ENCODE assay signal across 1 cellular context in the genomic region with DNA sequence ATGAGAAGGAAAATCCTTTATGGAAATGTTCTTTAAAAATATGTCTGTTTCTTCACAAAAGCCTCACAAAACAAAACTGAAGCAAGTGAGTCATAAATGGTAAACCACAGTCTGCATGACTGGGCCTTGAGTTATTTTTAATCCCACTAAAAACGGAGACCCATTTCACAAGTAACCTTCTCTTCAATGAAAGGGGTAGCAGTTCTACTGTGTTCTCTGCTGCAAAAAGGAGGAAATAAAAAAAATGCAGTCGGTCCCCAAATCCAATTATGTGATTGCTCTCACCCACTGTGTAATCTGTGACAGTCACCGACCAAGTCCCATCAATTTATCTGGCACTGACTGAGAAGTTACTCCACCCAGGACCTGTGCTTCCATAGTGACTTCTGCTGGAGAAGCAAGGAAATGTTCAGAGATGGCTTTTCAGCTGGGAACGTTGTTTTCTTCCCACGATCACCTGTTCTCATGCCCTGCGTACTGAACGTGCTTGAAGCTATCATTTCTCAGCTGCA.
A peak's percentile ranks its signal among the peaks of the same experiment; 100 is the strongest.
TF ChIP-seq lines count a peak whose summit lies in the region.

No MANE protein-coding gene starts in this region.

TF ChIP-seq in GM12878, 131 proteins besides CTCF, POLR2A, EP300 and RAD21 (continued from another document and continues in another):
- TF ChIP-seq RELB (IDR thresholded peaks at IDR 0.05; ENCODE audit: low read depth) (peak; percentile 79), SMAD5 (IDR thresholded peaks at IDR 0.05; ENCODE audit: low read depth) (no peak), SPI1 (IDR thresholded peaks at IDR 0.05; ENCODE audit: borderline replicate concordance, insufficient read depth, low read depth, low read length) (no peak), CBX5 (IDR thresholded peaks at IDR 0.05; ENCODE audit: low read depth) (peak; percentile 57; the same call in 1 of the 2 replicates), RELA (IDR thresholded peaks at IDR 0.05; ENCODE audit: borderline replicate concordance, partially characterized antibody) (no peak), SRF (IDR thresholded peaks at IDR 0.05; ENCODE audit: low read depth in 2 of 2, low read length in 2 of 2) (no peak), YBX1 (IDR thresholded peaks at IDR 0.05) (no peak), NR2C1 (IDR thresholded peaks at IDR 0.05) (no peak), STAT1 (conservative IDR thresholded peaks at IDR 0.05) (no peak), HDGF (IDR thresholded peaks at IDR 0.05) (no peak), RBBP5 (conservative IDR thresholded peaks at IDR 0.05) (peak; percentile 69; the same call in 1 of the 2 replicates), FOXM1 (IDR thresholded peaks at IDR 0.05; ENCODE audit: low read depth, low read length) (peak; percentile 90), CHD2 (IDR thresholded peaks at IDR 0.05; ENCODE audit: borderline replicate concordance, low read depth, low read length) (no peak; the same call in 1 of the 2 replicates), NFYA (IDR thresholded peaks at IDR 0.05; ENCODE audit: borderline replicate concordance, low read depth, low read length) (no peak), CUX1 (IDR thresholded peaks at IDR 0.05; ENCODE audit: insufficient replicate concordance, low read depth, low read length) (peak; percentile 78), ATF2 (IDR thresholded peaks at IDR 0.05; ENCODE audit: low read length) (peak; percentile 93), ZBTB40 (IDR thresholded peaks at IDR 0.05; ENCODE audit: borderline replicate concordance) (no peak), SKIL (IDR thresholded peaks at IDR 0.05; ENCODE audit: low read depth, poor library complexity, severe bottlenecking) (peak; percentile 91), CREM (IDR thresholded peaks at IDR 0.05; ENCODE audit: low read depth) (peak; percentile 68; the same call in 1 of the 2 replicates), ZNF24 (IDR thresholded peaks at IDR 0.05) (no peak), RAD51 (IDR thresholded peaks at IDR 0.05) (no peak; the same call in 1 of the 2 replicates), CREB1 (IDR thresholded peaks at IDR 0.05; ENCODE audit: low read depth) (peak; percentile 46; the same call in 1 of the 2 replicates), GABPA (IDR thresholded peaks at IDR 0.05; ENCODE audit: low read depth) (0 out of 2 replicates have a peak, but pooled peaks have one; percentile 51), ZNF207 (IDR thresholded peaks at IDR 0.05; ENCODE audit: borderline replicate concordance) (0 out of 2 replicates have a peak, but pooled peaks have one; percentile 22), TCF3 (IDR thresholded peaks at IDR 0.05; ENCODE audit: borderline replicate concordance, insufficient read depth, low read depth, low read length) (no peak), BCL11A (IDR thresholded peaks at IDR 0.05; ENCODE audit: low read depth, low read length) (peak; percentile 73), EGR1 (IDR thresholded peaks at IDR 0.05; ENCODE audit: borderline replicate concordance in 1 of 2, low read depth in 2 of 2, low read length in 2 of 2) (no peak)
- TF ChIP-seq, protein P1, sequence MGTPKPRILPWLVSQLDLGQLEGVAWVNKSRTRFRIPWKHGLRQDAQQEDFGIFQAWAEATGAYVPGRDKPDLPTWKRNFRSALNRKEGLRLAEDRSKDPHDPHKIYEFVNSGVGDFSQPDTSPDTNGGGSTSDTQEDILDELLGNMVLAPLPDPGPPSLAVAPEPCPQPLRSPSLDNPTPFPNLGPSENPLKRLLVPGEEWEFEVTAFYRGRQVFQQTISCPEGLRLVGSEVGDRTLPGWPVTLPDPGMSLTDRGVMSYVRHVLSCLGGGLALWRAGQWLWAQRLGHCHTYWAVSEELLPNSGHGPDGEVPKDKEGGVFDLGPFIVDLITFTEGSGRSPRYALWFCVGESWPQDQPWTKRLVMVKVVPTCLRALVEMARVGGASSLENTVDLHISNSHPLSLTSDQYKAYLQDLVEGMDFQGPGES (IDR thresholded peaks at IDR 0.05): no peak
- TF ChIP-seq, protein P2, sequence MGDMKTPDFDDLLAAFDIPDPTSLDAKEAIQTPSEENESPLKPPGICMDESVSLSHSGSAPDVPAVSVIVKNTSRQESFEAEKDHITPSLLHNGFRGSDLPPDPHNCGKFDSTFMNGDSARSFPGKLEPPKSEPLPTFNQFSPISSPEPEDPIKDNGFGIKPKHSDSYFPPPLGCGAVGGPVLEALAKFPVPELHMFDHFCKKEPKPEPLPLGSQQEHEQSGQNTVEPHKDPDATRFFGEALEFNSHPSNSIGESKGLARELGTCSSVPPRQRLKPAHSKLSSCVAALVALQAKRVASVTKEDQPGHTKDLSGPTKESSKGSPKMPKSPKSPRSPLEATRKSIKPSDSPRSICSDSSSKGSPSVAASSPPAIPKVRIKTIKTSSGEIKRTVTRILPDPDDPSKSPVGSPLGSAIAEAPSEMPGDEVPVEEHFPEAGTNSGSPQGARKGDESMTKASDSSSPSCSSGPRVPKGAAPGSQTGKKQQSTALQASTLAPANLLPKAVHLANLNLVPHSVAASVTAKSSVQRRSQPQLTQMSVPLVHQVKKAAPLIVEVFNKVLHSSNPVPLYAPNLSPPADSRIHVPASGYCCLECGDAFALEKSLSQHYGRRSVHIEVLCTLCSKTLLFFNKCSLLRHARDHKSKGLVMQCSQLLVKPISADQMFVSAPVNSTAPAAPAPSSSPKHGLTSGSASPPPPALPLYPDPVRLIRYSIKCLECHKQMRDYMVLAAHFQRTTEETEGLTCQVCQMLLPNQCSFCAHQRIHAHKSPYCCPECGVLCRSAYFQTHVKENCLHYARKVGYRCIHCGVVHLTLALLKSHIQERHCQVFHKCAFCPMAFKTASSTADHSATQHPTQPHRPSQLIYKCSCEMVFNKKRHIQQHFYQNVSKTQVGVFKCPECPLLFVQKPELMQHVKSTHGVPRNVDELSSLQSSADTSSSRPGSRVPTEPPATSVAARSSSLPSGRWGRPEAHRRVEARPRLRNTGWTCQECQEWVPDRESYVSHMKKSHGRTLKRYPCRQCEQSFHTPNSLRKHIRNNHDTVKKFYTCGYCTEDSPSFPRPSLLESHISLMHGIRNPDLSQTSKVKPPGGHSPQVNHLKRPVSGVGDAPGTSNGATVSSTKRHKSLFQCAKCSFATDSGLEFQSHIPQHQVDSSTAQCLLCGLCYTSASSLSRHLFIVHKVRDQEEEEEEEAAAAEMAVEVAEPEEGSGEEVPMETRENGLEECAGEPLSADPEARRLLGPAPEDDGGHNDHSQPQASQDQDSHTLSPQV (IDR thresholded peaks at IDR 0.05): no peak
- TF ChIP-seq, protein P3, sequence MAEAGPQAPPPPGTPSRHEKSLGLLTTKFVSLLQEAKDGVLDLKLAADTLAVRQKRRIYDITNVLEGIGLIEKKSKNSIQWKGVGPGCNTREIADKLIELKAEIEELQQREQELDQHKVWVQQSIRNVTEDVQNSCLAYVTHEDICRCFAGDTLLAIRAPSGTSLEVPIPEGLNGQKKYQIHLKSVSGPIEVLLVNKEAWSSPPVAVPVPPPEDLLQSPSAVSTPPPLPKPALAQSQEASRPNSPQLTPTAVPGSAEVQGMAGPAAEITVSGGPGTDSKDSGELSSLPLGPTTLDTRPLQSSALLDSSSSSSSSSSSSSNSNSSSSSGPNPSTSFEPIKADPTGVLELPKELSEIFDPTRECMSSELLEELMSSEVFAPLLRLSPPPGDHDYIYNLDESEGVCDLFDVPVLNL (IDR thresholded peaks at IDR 0.05; ENCODE audit: low read depth, low read length): no peak
- TF ChIP-seq, protein P4, sequence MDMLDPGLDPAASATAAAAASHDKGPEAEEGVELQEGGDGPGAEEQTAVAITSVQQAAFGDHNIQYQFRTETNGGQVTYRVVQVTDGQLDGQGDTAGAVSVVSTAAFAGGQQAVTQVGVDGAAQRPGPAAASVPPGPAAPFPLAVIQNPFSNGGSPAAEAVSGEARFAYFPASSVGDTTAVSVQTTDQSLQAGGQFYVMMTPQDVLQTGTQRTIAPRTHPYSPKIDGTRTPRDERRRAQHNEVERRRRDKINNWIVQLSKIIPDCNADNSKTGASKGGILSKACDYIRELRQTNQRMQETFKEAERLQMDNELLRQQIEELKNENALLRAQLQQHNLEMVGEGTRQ (IDR thresholded peaks at IDR 0.05; ENCODE audit: borderline replicate concordance, low read depth, low read length): no peak
